ENCODE assay signal across 11 cellular contexts in the genomic region with DNA sequence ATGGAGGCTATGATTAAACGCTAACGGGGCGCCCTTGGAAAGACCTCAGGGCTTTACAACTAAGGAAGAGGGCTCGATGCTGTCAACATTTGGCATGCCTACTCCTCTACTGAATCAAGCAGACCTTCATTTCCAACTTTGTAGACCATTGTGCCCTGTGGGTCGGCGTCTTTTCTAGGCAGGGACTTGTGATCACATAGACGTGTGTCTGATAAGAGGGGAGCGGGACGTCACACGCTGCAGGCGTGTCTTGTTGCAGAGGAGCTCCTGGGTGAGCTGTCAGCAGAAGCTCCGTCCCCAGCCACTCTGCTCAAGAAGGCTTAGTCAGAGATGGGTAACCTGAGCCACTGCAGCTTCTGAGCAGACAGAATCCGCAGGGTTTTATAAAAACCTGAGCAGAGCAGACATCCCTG. TPM values are rescaled to one million over a fixed set of nuclear protein-coding genes. Genes with fewer than 3 reads are reported as not detected.
DNase-seq lines count a peak whose midpoint lies in the region; ATAC-seq, FAIRE-seq and TF ChIP-seq lines count a peak whose summit lies in the region.
"Had no signal": no experiment of that assay in that cellular context is flagged by ENCODE, and none has a peak within 500 bp of the region (broad histone marks: within the 10 kb centered on the region; RNA-seq: fewer than 3 reads in every experiment).

No MANE protein-coding gene starts in this region.

- H3K18ac ChIP-seq in mesenchymal stem cell (ENCODE audit: low read depth in 1 of 2, low read length in 2 of 2): no peak overlapping the region

- TF ChIP-seq EP300 in K562 (IDR thresholded peaks at IDR 0.05; ENCODE audit: low read length): no peak

- H3K36me3 Mint-ChIP-seq in CD8-positive, alpha-beta memory T cell: peaks cover 0 to 40% (median 2%) of the 10 kb centered on the region in 3 donors

- intact Hi-C loops in K562 (cut with micrococcal nuclease): no loop called here

- peak overlapping the region; percentile 65 to 96 (median 94) for H3K27ac Mint-ChIP-seq in CD8-positive, alpha-beta memory T cell

- no peaks in the 10 kb centered on the region for H3K9me3 ChIP-seq in CD8-positive, alpha-beta memory T cell (ENCODE audit: low read length)
- H3K9me3 ChIP-seq in K562 (replicated peaks; ENCODE audit: control insufficient read depth, insufficient read depth, low read depth, low read length): no peaks in the 10 kb centered on the region
- H3K9me3 ChIP-seq in mesenchymal stem cell (ENCODE audit: control insufficient read depth, low read length): no peaks in the 10 kb centered on the region
- no peaks in the 10 kb centered on the region for H3K9me3 ChIP-seq in HAP-1

- no peak overlapping the region for H3K4ac ChIP-seq in mesenchymal stem cell (ENCODE audit: low read depth in 1 of 2, low read length in 2 of 2)

- BruUV-seq in K562 (replicated peaks; lab: Mats Ljungman, UMichigan): no TSS peak

- no peak overlapping the region for H4K8ac ChIP-seq in mesenchymal stem cell (ENCODE audit: low read length)

- H3K4me1 ChIP-seq in CD8-positive, alpha-beta memory T cell (ENCODE audit: insufficient read depth, low read length): peaks cover 33% of the 10 kb centered on the region
- peaks cover 28 to 51% of the 10 kb centered on the region in 2 experiments for H3K4me1 ChIP-seq in K562 (replicated peaks in 1 of 2; ENCODE audit: control insufficient read depth in 2 of 2, insufficient read depth in 2 of 2, low read length in 2 of 2)
- H3K4me1 ChIP-seq in mesenchymal stem cell (ENCODE audit: control insufficient read depth, insufficient read depth, low read depth, low read length): peaks cover 35% of the 10 kb centered on the region
- H3K4me1 ChIP-seq in HAP-1: peaks cover 10% of the 10 kb centered on the region

- no peak overlapping the region for H2BK15ac ChIP-seq in mesenchymal stem cell (ENCODE audit: low read depth, poor library complexity, severe bottlenecking)

- peak; percentile 73 for ATAC-seq in K562
- ATAC-seq in GM21723 (IDR thresholded peaks at IDR 0.05; ENCODE audit: unreplicated experiment): no peak
- ATAC-seq in GM19455 (IDR thresholded peaks at IDR 0.05; ENCODE audit: unreplicated experiment): no peak

- TF ChIP-seq CTCF in K562 (IDR thresholded peaks at IDR 0.05 in 2 of 3, conservative IDR thresholded peaks at IDR 0.05 in 1 of 3; ENCODE audit: insufficient read depth in 2 of 3, low read depth in 1 of 3, low read length in 3 of 3): no peak

- no peak overlapping the region for H2BK5ac ChIP-seq in mesenchymal stem cell (ENCODE audit: low read depth, low read length, poor library complexity, severe bottlenecking)

- POLR2A ChIA-PET in CD8-positive, alpha-beta memory T cell (lab: Charles Lee): interaction anchor here (0.6 kb wide), 1 partner anchor 74 kb away, joined by 3 read pairs; the partner anchor contains the start of genes NUBP2 and SPSB3
- POLR2A ChIA-PET in K562 (lab: Yijun Ruan, JAX): interaction anchor here (0.6 to 4.1 kb wide), 10 partner anchors 11 to 305 kb away, joined by 3 to 21 read pairs (median 4); partner anchors contain the start of genes JPT2, NUBP2, SPSB3 and UQCC4

- H3K27me3 Mint-ChIP-seq in CD8-positive, alpha-beta memory T cell: peaks cover 0 to 3% of the 10 kb centered on the region in 2 donors

- in situ Hi-C loops in K562 (cut with MboI): no loop called here
- in situ Hi-C loops in HAP-1 (cut with MboI; ENCODE audit: low sequenced_read_pairs): loop anchor here (5.0 kb wide), 1 partner anchor 64 kb away; the partner anchor contains the start of genes EME2, MRPS34 and NME3

- TF ChIP-seq POLR2A in K562 (conservative IDR thresholded peaks at IDR 0.05): no peak

- H3K4me1 Mint-ChIP-seq in CD8-positive, alpha-beta memory T cell: peaks cover 44 to 67% (median 50%) of the 10 kb centered on the region in 3 donors

- 2% methylated on average over 13 of the region's 13 CpGs for WGBS in K562 (ENCODE audit: insufficient coverage, low coverage, missing lambda C conversion rate)
- WGBS in mesenchymal stem cell: 92% methylated on average over 13 of the region's 13 CpGs

- no peak for TF ChIP-seq RAD21 in K562 (CRISPR knock-in tag; conservative IDR thresholded peaks at IDR 0.05 in 1 of 2, IDR thresholded peaks at IDR 0.05 in 1 of 2)

- peak overlapping the region; percentile 55 to 100 (median 90) for H3K4me3 Mint-ChIP-seq in CD8-positive, alpha-beta memory T cell

- FAIRE-seq in K562 (lab: Jason Lieb, UNC): peak; percentile 89

- H3K79me2 ChIP-seq in K562 (ENCODE audit: control insufficient read depth, insufficient read depth, low read length): peaks cover 68% of the 10 kb centered on the region

- no peak overlapping the region for H4K91ac ChIP-seq in mesenchymal stem cell (ENCODE audit: low read length)

- H3K4me3 ChIP-seq in CD8-positive, alpha-beta memory T cell (ENCODE audit: low read length): no peak overlapping the region
- H3K4me3 ChIP-seq in K562 (peak overlapping the region; percentile 74; the same call in 1 of the 2 replicates), mesenchymal stem cell (ENCODE audit: insufficient read depth in 1 of 2, low read depth in 1 of 2, low read length in 2 of 2) (peak overlapping the region in 1 of 2 experiments; percentile 93), HAP-1 (no peak overlapping the region)
- H3K4me3 ChIP-seq: lung had no signal

- DNase-seq in CD8-positive, alpha-beta memory T cell: peak in 2 of 5 donors; percentile 26 to 57
- DNase-seq in NCI-H2171 treated with DMSO at 0.1 percent for 48 hours (lab: John Stamatoyannopoulos, UW) (peak; percentile 80), K562 (ENCODE audit: extremely low read depth in 1 of 4, low spot score in 3 of 4) (peak; percentile 49 to 92 (median 65)), mesenchymal stem cell (no peak), HAP-1 (ENCODE audit: low spot score in 2 of 2) (no peak)
- DNase-seq in stimulated activated CD4-positive, alpha-beta T cell treated with anti-CD3 and anti-CD28 coated beads, Interleukin-1b, Interleukin-23, amount 100 ng/mL, for 48 hours: no peak
- DNase-seq: activated CD4-positive, alpha-beta T cell treated with anti-CD3 and anti-CD28 coated beads for 1 hour; stimulated activated CD4-positive, alpha-beta T cell treated with anti-CD3 and anti-CD28 coated beads, Interleukin-2, amount 100 ng/mL, for 48 hours had no signal

- H3K4me2 ChIP-seq in K562 (ENCODE audit: insufficient read depth, low read length) (peak overlapping the region; percentile 86), mesenchymal stem cell (ENCODE audit: low read length, poor library complexity, severe bottlenecking) (no peak overlapping the region)

- peaks cover 4% of the 10 kb centered on the region for H3K9me1 ChIP-seq in K562 (ENCODE audit: control insufficient read depth, insufficient read depth, low read length)

- H2BK120ac ChIP-seq in mesenchymal stem cell (ENCODE audit: low read depth, low read length): no peak overlapping the region

- H3K27me3 ChIP-seq in CD8-positive, alpha-beta memory T cell (ENCODE audit: insufficient read depth, low read length, poor library complexity, severe bottlenecking): no peaks in the 10 kb centered on the region
- no peaks in the 10 kb centered on the region for H3K27me3 ChIP-seq in K562 (ENCODE audit: control insufficient read depth in 2 of 2, insufficient read depth in 2 of 2, low read length in 2 of 2)
- no peaks in the 10 kb centered on the region for H3K27me3 ChIP-seq in mesenchymal stem cell (ENCODE audit: control insufficient read depth in 1 of 2, insufficient read depth in 1 of 2, low read length in 2 of 2)
- H3K27me3 ChIP-seq in HAP-1 (ENCODE audit: low read depth): no peaks in the 10 kb centered on the region

- peaks cover 25% of the 10 kb centered on the region for H4K20me1 ChIP-seq in K562 (replicated peaks; ENCODE audit: control insufficient read depth, insufficient read depth, low read length)

- H2BK12ac ChIP-seq in mesenchymal stem cell (ENCODE audit: low read length in 2 of 2): no peak overlapping the region

- CTCF ChIA-PET in CD8-positive, alpha-beta memory T cell (lab: Charles Lee): interaction anchor here (1.1 to 1.6 kb wide), 2 partner anchors 9 to 31 kb away, joined by 4 to 6 read pairs; partner anchors contain the start of gene JPT2
- CTCF ChIA-PET in K562 (lab: Yijun Ruan, JAX; ENCODE audit: low intra/inter-chr PET ratio): no interaction called here

- H3K9ac ChIP-seq in K562 (ENCODE audit: insufficient read depth in 1 of 2, low read depth in 2 of 2, low read length in 2 of 2) (peak overlapping the region; percentile 63 to 71; a peak in 3 of 4 replicates), mesenchymal stem cell (ENCODE audit: low read length) (peak overlapping the region; percentile 91)

- no peak overlapping the region for H2AK5ac ChIP-seq in mesenchymal stem cell (ENCODE audit: low read length, severe bottlenecking)

- H3K23ac ChIP-seq in mesenchymal stem cell (ENCODE audit: low read length in 2 of 2): peak overlapping the region in 1 of 2 experiments; percentile 23

- peak overlapping the region; percentile 29 for H2AFZ ChIP-seq in K562 (ENCODE audit: low read depth, low read length)
- H2AFZ ChIP-seq in mesenchymal stem cell (ENCODE audit: low read depth, low read length): no peak overlapping the region

- no peaks in the 10 kb centered on the region for H3K9me3 Mint-ChIP-seq in CD8-positive, alpha-beta memory T cell

- H3K27ac ChIP-seq in CD8-positive, alpha-beta memory T cell (ENCODE audit: low read depth, low read length): peak overlapping the region; percentile 43
- H3K27ac ChIP-seq in K562 (ENCODE audit: extremely low read depth, low read depth, low read length): peak overlapping the region; percentile 41; the same call in 2 of the 3 replicates
- H3K27ac ChIP-seq in mesenchymal stem cell (ENCODE audit: low read length, poor library complexity, severe bottlenecking): no peak overlapping the region

- H3K36me3 ChIP-seq in CD8-positive, alpha-beta memory T cell (ENCODE audit: insufficient read depth, low read length): no peaks in the 10 kb centered on the region
- H3K36me3 ChIP-seq in K562 (ENCODE audit: control insufficient read depth, insufficient read depth, low read length) (peaks cover 4% of the 10 kb centered on the region; the same call in 1 of the 3 replicates), mesenchymal stem cell (ENCODE audit: control insufficient read depth in 1 of 2, insufficient read depth in 2 of 2, low read depth in 1 of 2, low read length in 2 of 2) (peaks cover 0 to 13% of the 10 kb centered on the region in 2 experiments), HAP-1 (replicated peaks) (0 out of 2 replicates have a peak, but pooled peaks cover 5% of the 10 kb centered on the region)

- H3K79me1 ChIP-seq in mesenchymal stem cell (replicated peaks; ENCODE audit: low read length, poor library complexity, severe bottlenecking): peaks cover 6% of the 10 kb centered on the region

- H3K14ac ChIP-seq in mesenchymal stem cell (ENCODE audit: low read length in 2 of 2): no peak overlapping the region

RNA-seq across cellular contexts. Expression of gene MAPK8IP3, which starts 2.8 kb away (rescaled TPM):
- total RNA-seq in CD8-positive, alpha-beta memory T cell: 10 to 100 TPM; 57.1 to 63.2 TPM
- polyA plus RNA-seq in CD8-positive, alpha-beta memory T cell: 2.3 TPM
- 161 and 386 TPM in 2 replicates for total RNA-seq in K562 (2011; cell fraction: chromatin; rRNA removed; ENCODE audit: low replicate concordance)
- total RNA-seq in K562 (2011; cell fraction: nucleolus; rRNA removed): 222 and 236 TPM in 2 replicates
- total RNA-seq in K562 (2011; cell fraction: nucleoplasm; rRNA removed): 131 and 140 TPM in 2 replicates
- total RNA-seq in K562 (2014; rRNA removed) (28.9 and 37.1 TPM in 2 replicates), K562 (2014; rRNA removed; fragmentation: Illumina TruSeq; extraction: Trizol) (4.6 and 7.1 TPM in 2 replicates), K562 (2015; rRNA removed; fragmentation: Illumina TruSeq; extraction: Trizol) (18.6 and 19.6 TPM in 2 replicates), K562 (2021) (43.7 and 54.8 TPM in 2 replicates)
- polyA plus RNA-seq in K562 (2011; rRNA removed) (16.7 and 24.4 TPM in 2 replicates), K562 (2014; fragmentation: Illumina TruSeq; extraction: Trizol) (16.7 and 26.0 TPM in 2 replicates), K562 (2014; fragmentation: Nextera tagmentation; extraction: Ambion mirVana) (under 1 TPM; 0.17 to 0.21 TPM), K562 (2014; rRNA removed) (58.7 and 70.8 TPM in 2 replicates)
- 10.9 and 17.7 TPM in 2 replicates for polyA plus RNA-seq in K562 (2011; cell fraction: cytosol; rRNA removed)
- polyA plus RNA-seq in K562 (2011; cell fraction: nucleus; rRNA removed): 204 and 313 TPM in 2 replicates
- 41.6 and 50.3 TPM in 2 replicates for polyA plus RNA-seq in K562 (2012)
- 11.8 and 17.2 TPM in 2 replicates for polyA minus RNA-seq in K562 (2011; rRNA and poly(A)+ RNA removed)
- polyA minus RNA-seq in K562 (2011; cell fraction: cytosol; rRNA and poly(A)+ RNA removed): 7.3 and 8.9 TPM in 2 replicates
- 78.5 and 87.3 TPM in 2 replicates for polyA minus RNA-seq in K562 (2011; cell fraction: nucleus; rRNA and poly(A)+ RNA removed)
- polyA plus RNA-seq in mesenchymal stem cell (2013, experiment 1 of 2): 35.8 TPM
- polyA plus RNA-seq in mesenchymal stem cell (2013, experiment 2 of 2): 29.0 TPM

RNA-seq across cellular contexts. Expression of gene JPT2, which starts 30.7 kb away (rescaled TPM):
- 100 to 1,000 TPM; 106 TPM for total RNA-seq in CD8-positive, alpha-beta memory T cell
- 12.5 TPM for polyA plus RNA-seq in CD8-positive, alpha-beta memory T cell
- total RNA-seq in K562 (2011; cell fraction: chromatin; rRNA removed; ENCODE audit: low replicate concordance): 93.6 and 97.5 TPM in 2 replicates
- total RNA-seq in K562 (2011; cell fraction: nucleolus; rRNA removed): 70.0 and 73.9 TPM in 2 replicates
- total RNA-seq in K562 (2011; cell fraction: nucleoplasm; rRNA removed): 92.1 and 109 TPM in 2 replicates
- 89.2 and 116 TPM in 2 replicates for total RNA-seq in K562 (2014; rRNA removed)
- total RNA-seq in K562 (2014; rRNA removed; fragmentation: Illumina TruSeq; extraction: Trizol): 83.5 and 92.6 TPM in 2 replicates
- total RNA-seq in K562 (2015; rRNA removed; fragmentation: Illumina TruSeq; extraction: Trizol): 80.2 and 88.6 TPM in 2 replicates
- total RNA-seq in K562 (2021): 121 and 133 TPM in 2 replicates
- polyA plus RNA-seq in K562 (2011; rRNA removed): 106 and 112 TPM in 2 replicates
- 57.8 and 66.9 TPM in 2 replicates for polyA plus RNA-seq in K562 (2011; cell fraction: cytosol; rRNA removed)
- 68.5 and 76.2 TPM in 2 replicates for polyA plus RNA-seq in K562 (2011; cell fraction: nucleus; rRNA removed)
- polyA plus RNA-seq in K562 (2012): 74.8 and 115 TPM in 2 replicates
- 133 and 134 TPM in 2 replicates for polyA plus RNA-seq in K562 (2014; fragmentation: Illumina TruSeq; extraction: Trizol)
- polyA plus RNA-seq in K562 (2014; fragmentation: Nextera tagmentation; extraction: Ambion mirVana): 10 to 100 TPM; 25.5 TPM
- polyA plus RNA-seq in K562 (2014; rRNA removed): 108 and 117 TPM in 2 replicates
- polyA minus RNA-seq in K562 (2011; rRNA and poly(A)+ RNA removed): 67.8 and 69.9 TPM in 2 replicates
- polyA minus RNA-seq in K562 (2011; cell fraction: cytosol; rRNA and poly(A)+ RNA removed): 42.4 and 45.0 TPM in 2 replicates
- 19.5 and 31.4 TPM in 2 replicates for polyA minus RNA-seq in K562 (2011; cell fraction: nucleus; rRNA and poly(A)+ RNA removed)
- polyA plus RNA-seq in mesenchymal stem cell (2013, experiment 1 of 2): 54.4 TPM
- 54.1 TPM for polyA plus RNA-seq in mesenchymal stem cell (2013, experiment 2 of 2)

Comparison
In these comparisons a context has a peak if more than half of its experiments do, and no peak if none do; other contexts are left out.
1. DNase-seq: peak in NCI-H2171 treated with DMSO at 0.1 percent for 48 hours (single experiment) and K562 (4 of 4); none in mesenchymal stem cell (single experiment), HAP-1 (0 of 2) and stimulated activated CD4-positive, alpha-beta T cell treated with anti-CD3 and anti-CD28 coated beads, Interleukin-1b, Interleukin-23, amount 100 ng/mL, for 48 hours (single experiment).